In the genomic region with DNA sequence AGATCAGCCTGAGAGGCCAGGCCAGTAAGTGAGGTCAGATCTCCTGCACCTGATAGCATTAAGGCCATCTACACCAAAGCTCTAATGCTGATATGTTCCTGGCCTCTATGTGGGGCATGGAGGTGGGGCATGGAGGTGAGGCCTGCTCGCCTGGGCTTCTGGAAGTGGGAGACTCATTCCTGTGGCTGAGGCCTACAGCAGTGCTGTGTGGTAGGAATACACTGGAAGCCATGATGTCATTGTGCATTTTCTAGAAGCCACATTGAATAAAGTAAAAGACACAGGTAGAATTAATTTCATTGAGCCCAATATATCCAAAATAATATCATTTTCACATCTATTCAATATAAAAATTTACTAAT, we compare ENCODE assay signal across 17 cellular contexts. TPM values are rescaled to one million over a fixed set of nuclear protein-coding genes. Genes with fewer than 3 reads are reported as not detected.
DNase-seq lines count a peak whose midpoint lies in the region; ATAC-seq, FAIRE-seq and TF ChIP-seq lines count a peak whose summit lies in the region.
"Had no signal": no experiment of that assay in that cellular context is flagged by ENCODE, and none has a peak within 500 bp of the region (broad histone marks: within the 10 kb centered on the region; RNA-seq: fewer than 3 reads in every experiment).

No MANE protein-coding gene starts in this region.

- H3K27ac Mint-ChIP-seq in GM23338, result no peak overlapping the region
- H3K27ac Mint-ChIP-seq in astrocyte (ENCODE audit: unreplicated experiment), result peak overlapping the region; percentile 9

- H3F3A ChIP-seq in GM23338 (replicated peaks; ENCODE audit: low read depth), result no peaks in the 10 kb centered on the region

- TF ChIP-seq CTCF in GM23338 (conservative IDR thresholded peaks at IDR 0.05; ENCODE audit: low read depth in 2 of 2) (no peak), astrocyte (IDR thresholded peaks at IDR 0.05; ENCODE audit: insufficient read depth, low read depth, low read length) (no peak), foreskin keratinocyte (conservative IDR thresholded peaks at IDR 0.05) (no peak)

- no peak overlapping the region for H2BK15ac ChIP-seq in mesenchymal stem cell (ENCODE audit: low read depth, poor library complexity, severe bottlenecking)

- peak overlapping the region; percentile 19 for H4K8ac ChIP-seq in mesenchymal stem cell (ENCODE audit: low read length)

- H3K23ac ChIP-seq in mesenchymal stem cell (ENCODE audit: low read length in 2 of 2), result no peak overlapping the region

- no peak overlapping the region for H3K4ac ChIP-seq in mesenchymal stem cell (ENCODE audit: low read depth in 1 of 2, low read length in 2 of 2)

- no peak overlapping the region for H3K14ac ChIP-seq in mesenchymal stem cell (ENCODE audit: low read length in 2 of 2)

- H4K20me1 ChIP-seq in GM23338 (replicated peaks; ENCODE audit: insufficient read depth), result no peaks in the 10 kb centered on the region; the same call in none of the 2 replicates
- H4K20me1 ChIP-seq in astrocyte (ENCODE audit: insufficient read depth, low read length), result peaks cover 44% of the 10 kb centered on the region

- 0 out of 2 replicates have a peak overlapping the region, but pooled peaks have one; percentile 90 for H3K4me2 ChIP-seq in GM23338
- H3K4me2 ChIP-seq in astrocyte (ENCODE audit: low read length), result peak overlapping the region; percentile 94
- no peak overlapping the region for H3K4me2 ChIP-seq in mesenchymal stem cell (ENCODE audit: low read length, poor library complexity, severe bottlenecking)
- H3K4me2 ChIP-seq: BLaER1 treated with 17β-estradiol and CSF1 and Interleukin-3, amounts not matched to agents 10 nM and 100 nM had no signal

- H3K27me3 Mint-ChIP-seq in GM23338 (ENCODE audit: insufficient read depth, low read depth, poor library complexity) (peaks cover 8% of the 10 kb centered on the region), astrocyte (ENCODE audit: low read depth, unreplicated experiment) (no peaks in the 10 kb centered on the region)

- peaks cover 21% of the 10 kb centered on the region for H3K79me1 ChIP-seq in mesenchymal stem cell (replicated peaks; ENCODE audit: low read length, poor library complexity, severe bottlenecking)

- peak overlapping the region in 1 of 2 experiments; percentile 42 for H3K18ac ChIP-seq in mesenchymal stem cell (ENCODE audit: low read depth in 1 of 2, low read length in 2 of 2)

- H2BK5ac ChIP-seq in mesenchymal stem cell (ENCODE audit: low read depth, low read length, poor library complexity, severe bottlenecking), result no peak overlapping the region

- no peaks in the 10 kb centered on the region for H3K9me3 Mint-ChIP-seq in GM23338
- H3K9me3 Mint-ChIP-seq in astrocyte (ENCODE audit: unreplicated experiment), result no peaks in the 10 kb centered on the region

- FAIRE-seq in astrocyte (lab: Jason Lieb, UNC), result no peak
- FAIRE-seq: H54 had no signal

- H3K9me3 ChIP-seq in astrocyte (ENCODE audit: insufficient read depth, low read depth, low read length), result no peaks in the 10 kb centered on the region
- H3K9me3 ChIP-seq in mesenchymal stem cell (ENCODE audit: control insufficient read depth, low read length), result no peaks in the 10 kb centered on the region
- H3K9me3 ChIP-seq: BLaER1 treated with 17β-estradiol and CSF1 and Interleukin-3, amounts not matched to agents 10 nM and 100 nM had no signal

- no peak overlapping the region for H2BK120ac ChIP-seq in mesenchymal stem cell (ENCODE audit: low read depth, low read length)

- H3K4me3 Mint-ChIP-seq in GM23338 (no peak overlapping the region), astrocyte (ENCODE audit: unreplicated experiment) (no peak overlapping the region)

- no peak overlapping the region for H2BK12ac ChIP-seq in mesenchymal stem cell (ENCODE audit: low read length in 2 of 2)

- H2AFZ ChIP-seq in GM23338 (no peak overlapping the region), astrocyte (ENCODE audit: low read depth, low read length) (no peak overlapping the region), mesenchymal stem cell (ENCODE audit: low read depth, low read length) (no peak overlapping the region)

- no peaks in the 10 kb centered on the region for H3K9me2 ChIP-seq in GM23338 (ENCODE audit: insufficient read depth)

- ATAC-seq in GM23338 (no peak), foreskin keratinocyte (peak; percentile 56), GM21528 (IDR thresholded peaks at IDR 0.05; ENCODE audit: low FRiP score, unreplicated experiment) (no peak)
- ATAC-seq: Panc1 had no signal

- H3K27ac ChIP-seq in GM23338 (ENCODE audit: low read depth) (no peak overlapping the region), astrocyte (ENCODE audit: low read depth, low read length) (no peak overlapping the region), foreskin keratinocyte (no peak overlapping the region), mesenchymal stem cell (ENCODE audit: low read length, poor library complexity, severe bottlenecking) (no peak overlapping the region)
- H3K27ac ChIP-seq: 22Rv1; BLaER1 treated with 17β-estradiol and CSF1 and Interleukin-3, amounts not matched to agents 10 nM and 100 nM had no signal

- DNase-seq in GM23338 (ENCODE audit: low spot score) (no peak), astrocyte (ENCODE audit: low read depth) (no peak), foreskin keratinocyte (peak; percentile 73 to 85), mesenchymal stem cell (no peak), superior temporal gyrus (ENCODE audit: extremely low spot score) (no peak), 8988T (no peak), GDM1 (lab: John Stamatoyannopoulos, UW) (no peak)
- DNase-seq: NCI-H1092, NCI-H187, NCI-H510A, SHP77 had no signal

- H3K4me3 ChIP-seq in GM23338, result no peak overlapping the region
- no peak overlapping the region for H3K4me3 ChIP-seq in astrocyte (ENCODE audit: insufficient read depth, low read depth, low read length)
- no peak overlapping the region for H3K4me3 ChIP-seq in mesenchymal stem cell (ENCODE audit: insufficient read depth in 1 of 2, low read depth in 1 of 2, low read length in 2 of 2)
- H3K4me3 ChIP-seq: BLaER1 treated with 17β-estradiol and CSF1 and Interleukin-3, amounts not matched to agents 10 nM and 100 nM had no signal

- 88% methylated on average over 1 of the region's 1 CpG for WGBS in mesenchymal stem cell

- H3K27me3 ChIP-seq in GM23338 (ENCODE audit: insufficient read depth) (no peaks in the 10 kb centered on the region), astrocyte (ENCODE audit: insufficient read depth, low read length) (no peaks in the 10 kb centered on the region), foreskin keratinocyte (no peaks in the 10 kb centered on the region), mesenchymal stem cell (ENCODE audit: control insufficient read depth in 1 of 2, insufficient read depth in 1 of 2, low read length in 2 of 2) (no peaks in the 10 kb centered on the region)

- H2AK5ac ChIP-seq in mesenchymal stem cell (ENCODE audit: low read length, severe bottlenecking), result no peak overlapping the region

- peaks cover 20% of the 10 kb centered on the region for H3K4me1 ChIP-seq in GM23338 (ENCODE audit: insufficient read depth)
- peaks cover 30% of the 10 kb centered on the region for H3K4me1 ChIP-seq in astrocyte (ENCODE audit: insufficient read depth, low read length)
- H3K4me1 ChIP-seq in foreskin keratinocyte, result peaks cover 22% of the 10 kb centered on the region
- peaks cover 25% of the 10 kb centered on the region for H3K4me1 ChIP-seq in mesenchymal stem cell (ENCODE audit: control insufficient read depth, insufficient read depth, low read depth, low read length)

- H3K4me1 Mint-ChIP-seq in GM23338, result peaks cover 24% of the 10 kb centered on the region
- H3K4me1 Mint-ChIP-seq in astrocyte (ENCODE audit: low read depth, unreplicated experiment), result peaks cover 30% of the 10 kb centered on the region

- no peak overlapping the region for H4K91ac ChIP-seq in mesenchymal stem cell (ENCODE audit: low read length)

- H3K36me3 ChIP-seq in GM23338 (ENCODE audit: insufficient read depth) (peaks cover 21% of the 10 kb centered on the region), astrocyte (ENCODE audit: insufficient read depth, low read length) (peaks cover 20% of the 10 kb centered on the region), mesenchymal stem cell (ENCODE audit: control insufficient read depth in 1 of 2, insufficient read depth in 2 of 2, low read depth in 1 of 2, low read length in 2 of 2) (peaks cover 25 to 28% of the 10 kb centered on the region in 2 experiments)
- H3K36me3 ChIP-seq: BLaER1 treated with 17β-estradiol and CSF1 and Interleukin-3, amounts not matched to agents 10 nM and 100 nM had no signal

- peaks cover 28% of the 10 kb centered on the region for H3K79me2 ChIP-seq in GM23338 (replicated peaks; ENCODE audit: insufficient read depth)
- H3K79me2 ChIP-seq in astrocyte (ENCODE audit: insufficient read depth, low read length), result peaks cover 19% of the 10 kb centered on the region

- H3K9ac ChIP-seq in astrocyte (ENCODE audit: low read length), result no peak overlapping the region
- no peak overlapping the region for H3K9ac ChIP-seq in mesenchymal stem cell (ENCODE audit: low read length)
- H3K9ac ChIP-seq: BLaER1 treated with 17β-estradiol and CSF1 and Interleukin-3, amounts not matched to agents 10 nM and 100 nM had no signal

- H3K36me3 Mint-ChIP-seq in GM23338 (ENCODE audit: low read depth), result peaks cover 39% of the 10 kb centered on the region
- peaks cover 2% of the 10 kb centered on the region for H3K36me3 Mint-ChIP-seq in astrocyte (ENCODE audit: low read depth, unreplicated experiment)

TF ChIP-seq in GM23338, 12 proteins besides CTCF, POLR2A, EP300 and RAD21 (continues in another document):
- TF ChIP-seq JUNB (IDR thresholded peaks at IDR 0.05; ENCODE audit: unreplicated experiment), result no peak

RNA-seq across cellular contexts. Expression of a gene that starts 2.7 kb away (rescaled TPM):
- 17.3 and 23.4 TPM in 2 replicates for total RNA-seq in GM23338 (2014; rRNA removed; shearing (Covaris generic))
- polyA plus RNA-seq in GM23338 (2016; fragmentation: Nextera tagmentation; extraction: Ambion mirVana) (16.2 and 17.7 TPM in 2 replicates), foreskin keratinocyte (3.4 and 4.0 TPM in 2 replicates)
- total RNA-seq in astrocyte (8.3 and 10.8 TPM in 2 replicates), foreskin keratinocyte (11.7 and 13.2 TPM in 2 replicates)
- 26.7 TPM for polyA plus RNA-seq in mesenchymal stem cell (2013, experiment 1 of 2)
- polyA plus RNA-seq in mesenchymal stem cell (2013, experiment 2 of 2), result 25.6 TPM

RNA-seq across cellular contexts. Expression of a gene that starts 28.9 kb away (rescaled TPM):
- total RNA-seq in GM23338 (2014; rRNA removed; shearing (Covaris generic)), result 58.6 and 68.0 TPM in 2 replicates
- 49.6 and 60.3 TPM in 2 replicates for polyA plus RNA-seq in GM23338 (2016; fragmentation: Nextera tagmentation; extraction: Ambion mirVana)
- 63.4 and 65.2 TPM in 2 replicates for total RNA-seq in astrocyte
- total RNA-seq in foreskin keratinocyte, result 53.2 and 55.0 TPM in 2 replicates
- 56.5 and 59.1 TPM in 2 replicates for polyA plus RNA-seq in foreskin keratinocyte
- polyA plus RNA-seq in mesenchymal stem cell (2013, experiment 1 of 2), result 31.9 TPM
- polyA plus RNA-seq in mesenchymal stem cell (2013, experiment 2 of 2), result 31.7 TPM

RNA-seq across cellular contexts. Expression of a gene that starts 34.5 kb away (rescaled TPM):
- total RNA-seq in GM23338 (2014; rRNA removed; shearing (Covaris generic)), result 5.9 and 6.8 TPM in 2 replicates
- polyA plus RNA-seq in GM23338 (2016; fragmentation: Nextera tagmentation; extraction: Ambion mirVana) (2.0 and 2.3 TPM in 2 replicates), foreskin keratinocyte (0.03 and 0.04 TPM in 2 replicates)
- total RNA-seq in astrocyte (not detected in 2 replicates), foreskin keratinocyte (0.04 TPM in 1 of 2 replicates, not detected in the other)
- polyA plus RNA-seq in mesenchymal stem cell (2013, experiment 1 of 2), result not detected
- not detected for polyA plus RNA-seq in mesenchymal stem cell (2013, experiment 2 of 2)
- total RNA-seq: HT1080 had no signal

Comparison
In these comparisons a context has a peak if more than half of its experiments do, and no peak if none do; other contexts are left out.
1. DNase-seq: peak in foreskin keratinocyte (2 of 2); none in GM23338 (single experiment), astrocyte (single experiment), mesenchymal stem cell (single experiment), superior temporal gyrus (single experiment), 8988T (single experiment) and GDM1 (single experiment).